ENCODE assay signal across 11 cellular contexts in the genomic region with DNA sequence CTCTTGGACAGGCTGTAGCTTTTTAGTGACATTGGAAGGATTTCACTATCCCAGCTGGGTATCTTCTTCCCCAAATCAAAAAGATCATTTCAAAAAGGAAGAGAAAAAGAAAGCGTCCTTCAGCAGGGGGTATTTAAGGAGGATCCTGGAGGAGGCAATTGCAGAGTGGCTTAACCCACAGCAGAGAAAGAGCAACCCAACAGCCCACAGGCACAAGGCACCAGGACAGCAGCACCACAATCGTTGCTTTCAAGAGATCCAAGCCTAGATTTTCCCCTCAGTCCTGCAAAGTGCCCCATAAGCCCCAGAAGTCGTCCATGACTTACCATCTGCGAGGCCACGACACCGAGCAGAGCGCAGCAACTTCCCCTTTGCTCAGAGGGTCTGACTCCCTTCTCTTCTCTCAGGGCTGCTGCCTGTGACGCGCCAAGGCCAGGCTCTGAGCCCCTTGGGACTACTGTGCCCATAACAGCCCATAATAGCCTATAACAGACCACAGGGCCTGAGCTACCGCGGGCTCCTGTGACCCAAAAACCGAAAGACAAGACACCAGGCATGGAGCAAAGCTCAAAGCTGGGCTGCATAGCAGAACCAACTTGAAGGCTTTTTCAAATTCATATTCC. TPM values are rescaled to one million over a fixed set of nuclear protein-coding genes. Genes with fewer than 3 reads are reported as not detected.
DNase-seq lines count a peak whose midpoint lies in the region; ATAC-seq and TF ChIP-seq lines count a peak whose summit lies in the region.
"Had no signal": no experiment of that assay in that cellular context is flagged by ENCODE, and none has a peak within 500 bp of the region (broad histone marks: within the 10 kb centered on the region; RNA-seq: fewer than 3 reads in every experiment).

No MANE protein-coding gene starts in this region.

- DNase-seq in WTC11 (ENCODE audit: low spot score) (no peak), endothelial cell (ENCODE audit: low spot score) (no peak), NCI-H1105 (lab: John Stamatoyannopoulos, UW) (no peak), foreskin melanocyte (no peak)
- DNase-seq in activated effector memory CD4-positive, alpha-beta T cell treated with anti-CD3 and anti-CD28 coated beads, Interleukin-2, amount 50 U/mL, for 16 hours: no peak
- DNase-seq: Calu3, NCI-H345 had no signal

- H4K20me1 ChIP-seq in DOHH2 (ENCODE audit: control insufficient read depth, insufficient read depth, low read depth, low read length): peaks cover 12% of the 10 kb centered on the region

- POLR2A ChIA-PET in WTC11 (lab: Charles Lee): no interaction called here

- no peaks in the 10 kb centered on the region for H3K27me3 Mint-ChIP-seq in WTC11 (ENCODE audit: low read depth)
- H3K27me3 Mint-ChIP-seq in endothelial cell (ENCODE audit: unreplicated experiment): no peaks in the 10 kb centered on the region

- H3K9me3 Mint-ChIP-seq in WTC11 (no peaks in the 10 kb centered on the region), endothelial cell (ENCODE audit: unreplicated experiment) (no peaks in the 10 kb centered on the region)

- no peaks in the 10 kb centered on the region for H3K9me2 ChIP-seq in DOHH2 (replicated peaks; ENCODE audit: control insufficient read depth, low read length)

- H3K36me3 Mint-ChIP-seq in WTC11 (no peaks in the 10 kb centered on the region), endothelial cell (ENCODE audit: low read depth, unreplicated experiment) (no peaks in the 10 kb centered on the region)

- peaks cover 98% of the 10 kb centered on the region for H3K79me2 ChIP-seq in DOHH2 (ENCODE audit: control insufficient read depth, low read length)

- peak; percentile 81 for ATAC-seq in GM19395 (IDR thresholded peaks at IDR 0.05; ENCODE audit: unreplicated experiment)
- peak; percentile 57 for ATAC-seq in HG03103 (IDR thresholded peaks at IDR 0.05; ENCODE audit: low read depth, unreplicated experiment)
- 0 out of 2 replicates have a peak, but pooled peaks have one; percentile 28 for ATAC-seq in WTC11

- H3K27me3 ChIP-seq in DOHH2 (ENCODE audit: control insufficient read depth, low read length): no peaks in the 10 kb centered on the region
- H3K27me3 ChIP-seq: adrenal gland had no signal

- peak overlapping the region; percentile 97 for H3K27ac ChIP-seq in DOHH2 (ENCODE audit: low read depth, low read length)

- no peak overlapping the region for H3K4me3 Mint-ChIP-seq in WTC11
- H3K4me3 Mint-ChIP-seq in endothelial cell (ENCODE audit: unreplicated experiment): no peak overlapping the region

- H3K4me2 ChIP-seq in DOHH2 (ENCODE audit: low read length): peak overlapping the region; percentile 93

- TF ChIP-seq CTCF in DOHH2 (IDR thresholded peaks at IDR 0.05; ENCODE audit: low read depth, low read length, poor library complexity, severe bottlenecking) (no peak), WTC11 (IDR thresholded peaks at IDR 0.05) (no peak), endothelial cell (IDR thresholded peaks at IDR 0.05; ENCODE audit: unreplicated experiment) (no peak)

- H3K27ac Mint-ChIP-seq in WTC11: no peak overlapping the region; the same call in 1 of the 2 replicates
- H3K27ac Mint-ChIP-seq in endothelial cell (ENCODE audit: unreplicated experiment): no peak overlapping the region

- H3K36me3 ChIP-seq in DOHH2 (ENCODE audit: control insufficient read depth, low read length): peaks cover 79% of the 10 kb centered on the region
- H3K36me3 ChIP-seq: adrenal gland had no signal

- peaks cover 9% of the 10 kb centered on the region for H3K4me1 Mint-ChIP-seq in WTC11
- peaks cover 4% of the 10 kb centered on the region for H3K4me1 Mint-ChIP-seq in endothelial cell (ENCODE audit: unreplicated experiment)

- CTCF ChIA-PET in WTC11 (lab: Charles Lee): no interaction called here

- peaks cover 94% of the 10 kb centered on the region for H3K4me1 ChIP-seq in DOHH2 (ENCODE audit: control insufficient read depth, low read length)
- H3K4me1 ChIP-seq: adrenal gland had no signal

- H3K9me3 ChIP-seq in DOHH2 (ENCODE audit: control insufficient read depth, insufficient read depth, low read length): no peaks in the 10 kb centered on the region
- H3K9me3 ChIP-seq: adrenal gland had no signal

- H3F3A ChIP-seq in DOHH2 (ENCODE audit: control insufficient read depth, insufficient read depth): peaks cover 52% of the 10 kb centered on the region

- peak overlapping the region; percentile 82 for H3K4me3 ChIP-seq in DOHH2 (ENCODE audit: low read length)
- H3K4me3 ChIP-seq: adrenal gland had no signal

TF ChIP-seq in WTC11, 78 proteins besides CTCF, POLR2A, EP300 and RAD21 (continues in another document):
- TF ChIP-seq NFATC4 (CRISPR knock-in tag; IDR thresholded peaks at IDR 0.05) (no peak), ESRRA (CRISPR knock-in tag; IDR thresholded peaks at IDR 0.05; ENCODE audit: borderline replicate concordance) (no peak), PRDM15 (CRISPR knock-in tag; IDR thresholded peaks at IDR 0.05) (no peak), ARID4B (CRISPR knock-in tag; IDR thresholded peaks at IDR 0.05; ENCODE audit: borderline replicate concordance) (no peak), IRF1 (CRISPR knock-in tag; IDR thresholded peaks at IDR 0.05) (no peak), ZNF232 (CRISPR knock-in tag; IDR thresholded peaks at IDR 0.05) (no peak)
- TF ChIP-seq, protein P1, sequence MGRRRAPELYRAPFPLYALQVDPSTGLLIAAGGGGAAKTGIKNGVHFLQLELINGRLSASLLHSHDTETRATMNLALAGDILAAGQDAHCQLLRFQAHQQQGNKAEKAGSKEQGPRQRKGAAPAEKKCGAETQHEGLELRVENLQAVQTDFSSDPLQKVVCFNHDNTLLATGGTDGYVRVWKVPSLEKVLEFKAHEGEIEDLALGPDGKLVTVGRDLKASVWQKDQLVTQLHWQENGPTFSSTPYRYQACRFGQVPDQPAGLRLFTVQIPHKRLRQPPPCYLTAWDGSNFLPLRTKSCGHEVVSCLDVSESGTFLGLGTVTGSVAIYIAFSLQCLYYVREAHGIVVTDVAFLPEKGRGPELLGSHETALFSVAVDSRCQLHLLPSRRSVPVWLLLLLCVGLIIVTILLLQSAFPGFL (CRISPR knock-in tag; IDR thresholded peaks at IDR 0.05; ENCODE audit: borderline replicate concordance): no peak

RNA-seq across cellular contexts. Expression of gene PIK3AP1, which starts 19.7 kb away (rescaled TPM):
- total RNA-seq in WTC11 (2021) (3.3 to 4.3 TPM (median 3.5 TPM) in 3 replicates), endothelial cell (ENCODE audit: unreplicated experiment) (9.0 TPM)

Comparison
In these comparisons a context has a peak if more than half of its experiments do, and no peak if none do; other contexts are left out.
1. ATAC-seq: peak in every context shown above with its lines; median percentile 81 in GM19395; 57 in HG03103; 28 in WTC11.